17 cellular contexts compared by ENCODE assay signal in the genomic region with DNA sequence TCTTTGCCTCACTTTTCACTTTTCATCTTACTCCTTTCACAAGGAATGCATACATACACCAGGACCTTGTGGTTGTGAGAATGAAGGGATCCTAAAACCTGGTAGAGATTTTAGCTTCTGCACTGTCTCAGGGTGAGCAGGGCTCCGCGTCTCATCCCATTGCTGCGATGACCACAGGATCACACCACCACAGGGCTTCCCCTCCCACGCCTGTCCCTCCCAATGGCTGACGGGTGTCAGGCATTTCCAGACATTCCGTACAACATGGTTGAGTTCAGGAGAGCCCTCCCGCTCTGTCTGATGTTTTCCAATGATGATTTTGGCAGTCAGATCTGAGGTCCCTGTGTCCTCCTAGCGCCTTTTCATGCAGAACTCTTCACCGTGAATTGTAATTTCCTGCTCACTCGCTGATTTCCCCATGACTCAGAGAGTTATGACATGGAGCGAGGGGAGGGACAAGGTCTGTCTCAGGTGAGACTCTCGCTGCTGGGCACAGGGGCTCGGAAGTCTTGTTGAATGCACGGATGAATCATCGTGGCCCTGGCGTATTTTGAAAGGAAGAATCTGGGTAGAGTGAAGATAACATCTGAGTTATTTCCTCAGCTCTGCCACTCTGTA.
"Had no signal": no experiment of that assay in that cellular context is flagged by ENCODE, and none has a peak within 500 bp of the region (broad histone marks: within the 10 kb centered on the region; RNA-seq: fewer than 3 reads in every experiment).

No MANE protein-coding gene starts in this region.

- H3K4me3 Mint-ChIP-seq: activated naive CD4-positive, alpha-beta T cell treated with anti-CD3 and anti-CD28 coated beads, Interleukin-2, amount 10 ng/mL, durations not matched to agents 7 days and 5 days; central memory CD8-positive, alpha-beta T cell; effector memory CD8-positive, alpha-beta T cell; natural killer cell; stimulated activated memory B cell treated with anti-CD40 and anti-IgM and Interleukin-4, amounts not matched to agents 10 μg/mL and 1 μg/mL and 100 μg/mL, for 72 hours; T-helper 1 cell treated with Interleukin-12 subunit alpha and Interleukin-12 subunit beta and Interleukin-4 antibody, amounts not matched to agents 30 μg/mL and 1 μg/mL, for 36 hours had no signal

- H3K4me1 ChIP-seq: adrenal gland, right lobe of liver, spleen, transverse colon had no signal

- H3K36me3 Mint-ChIP-seq: activated naive CD4-positive, alpha-beta T cell treated with anti-CD3 and anti-CD28 coated beads, Interleukin-2, amount 10 ng/mL, durations not matched to agents 7 days and 5 days; natural killer cell; stimulated activated memory B cell treated with anti-CD40 and anti-IgM and Interleukin-4, amounts not matched to agents 10 μg/mL and 1 μg/mL and 100 μg/mL, for 72 hours had no signal

- H3K4me3 ChIP-seq: adrenal gland, right lobe of liver, spleen, transverse colon had no signal

- ATAC-seq: effector memory CD8-positive, alpha-beta T cell; left lobe of liver; natural killer cell; right lobe of liver; stimulated activated memory B cell treated with anti-CD40 and anti-IgM and Interleukin-4, amounts not matched to agents 10 μg/mL and 1 μg/mL and 100 μg/mL, for 72 hours had no signal

- H3K27me3 ChIP-seq: adrenal gland, right lobe of liver, transverse colon had no signal

- DNase-seq: activated CD4-positive, alpha-beta T cell treated with anti-CD3 and anti-CD28 coated beads for 48 hours; activated naive CD4-positive, alpha-beta T cell treated with anti-CD3 and anti-CD28 coated beads, Interleukin-2, amount 10 ng/mL, durations not matched to agents 7 days and 5 days; adrenal gland; effector memory CD8-positive, alpha-beta T cell; hippocampal formation; natural killer cell; nucleus accumbens; right lobe of liver; spleen; stimulated activated CD4-positive, alpha-beta T cell treated with anti-CD3 and anti-CD28 coated beads, Interleukin-1b, Interleukin-23, amount 100 ng/mL, for 48 hours; transverse colon had no signal

- H3K27ac Mint-ChIP-seq: activated naive CD4-positive, alpha-beta T cell treated with anti-CD3 and anti-CD28 coated beads, Interleukin-2, amount 10 ng/mL, durations not matched to agents 7 days and 5 days; effector memory CD8-positive, alpha-beta T cell; natural killer cell; progenitor cell of endocrine pancreas; stimulated activated memory B cell treated with anti-CD40 and anti-IgM and Interleukin-4, amounts not matched to agents 10 μg/mL and 1 μg/mL and 100 μg/mL, for 72 hours; T-helper 1 cell treated with Interleukin-12 subunit alpha and Interleukin-12 subunit beta and Interleukin-4 antibody, amounts not matched to agents 30 μg/mL and 1 μg/mL, for 36 hours had no signal

- H3K4me1 Mint-ChIP-seq: activated naive CD4-positive, alpha-beta T cell treated with anti-CD3 and anti-CD28 coated beads, Interleukin-2, amount 10 ng/mL, durations not matched to agents 7 days and 5 days; central memory CD8-positive, alpha-beta T cell; natural killer cell; stimulated activated memory B cell treated with anti-CD40 and anti-IgM and Interleukin-4, amounts not matched to agents 10 μg/mL and 1 μg/mL and 100 μg/mL, for 72 hours had no signal

- H3K9me3 ChIP-seq: adrenal gland, right lobe of liver, spleen, transverse colon had no signal

- H3K9me3 Mint-ChIP-seq: activated naive CD4-positive, alpha-beta T cell treated with anti-CD3 and anti-CD28 coated beads, Interleukin-2, amount 10 ng/mL, durations not matched to agents 7 days and 5 days; central memory CD8-positive, alpha-beta T cell; effector memory CD8-positive, alpha-beta T cell; natural killer cell; stimulated activated memory B cell treated with anti-CD40 and anti-IgM and Interleukin-4, amounts not matched to agents 10 μg/mL and 1 μg/mL and 100 μg/mL, for 72 hours; T-helper 1 cell treated with Interleukin-12 subunit alpha and Interleukin-12 subunit beta and Interleukin-4 antibody, amounts not matched to agents 30 μg/mL and 1 μg/mL, for 36 hours had no signal

- H3K27ac ChIP-seq: adrenal gland, epithelial cell of prostate, right lobe of liver, spleen, transverse colon had no signal

- H3K36me3 ChIP-seq: adrenal gland, right lobe of liver, spleen, transverse colon had no signal
